In genomic region chr10:133442191-133442966, GRCh38 we compare ENCODE assay signal across 10 cellular contexts. TPM values are rescaled to one million over a fixed set of nuclear protein-coding genes. Genes with fewer than 3 reads are reported as not detected.
DNase-seq lines count a peak whose midpoint lies in the region; ATAC-seq lines count a peak whose summit lies in the region.
"Had no signal": no experiment of that assay in that cellular context is flagged by ENCODE, and none has a peak within 500 bp of the region (broad histone marks: within the 10 kb centered on the region; RNA-seq: fewer than 3 reads in every experiment).

No MANE protein-coding gene starts in this region.

- H3K36me3 Mint-ChIP-seq in activated naive CD4-positive, alpha-beta T cell treated with anti-CD3 and anti-CD28 coated beads, Interleukin-2, amount 50 U/mL, for 72 hours = peaks cover 16 to 19% of the 10 kb centered on the region in 2 donors
- peaks cover 10% of the 10 kb centered on the region for H3K36me3 Mint-ChIP-seq in activated naive CD4-positive, alpha-beta T cell treated with anti-CD3 and anti-CD28 coated beads for 36 hours (ENCODE audit: low read depth)
- peaks cover 7% of the 10 kb centered on the region for H3K36me3 Mint-ChIP-seq in activated naive CD8-positive, alpha-beta T cell treated with anti-CD3 and anti-CD28 coated beads, Interleukin-2, amount 50 U/mL, for 24 hours (ENCODE audit: low read depth)
- H3K36me3 Mint-ChIP-seq in stimulated activated naive B cell treated with anti-CD40 and anti-IgM and Interleukin-4, amounts not matched to agents 10 μg/mL and 1 μg/mL and 100 μg/mL, for 72 hours = peaks cover 17 to 29% of the 10 kb centered on the region in 2 donors

- peaks cover 11 to 16% of the 10 kb centered on the region in 2 donors for H3K9me3 Mint-ChIP-seq in activated naive CD4-positive, alpha-beta T cell treated with anti-CD3 and anti-CD28 coated beads, Interleukin-2, amount 50 U/mL, for 72 hours
- H3K9me3 Mint-ChIP-seq in activated naive CD4-positive, alpha-beta T cell treated with anti-CD3 and anti-CD28 coated beads for 36 hours = peaks cover 13% of the 10 kb centered on the region
- peaks cover 8% of the 10 kb centered on the region for H3K9me3 Mint-ChIP-seq in activated naive CD8-positive, alpha-beta T cell treated with anti-CD3 and anti-CD28 coated beads, Interleukin-2, amount 50 U/mL, for 24 hours
- H3K9me3 Mint-ChIP-seq in stimulated activated naive B cell treated with anti-CD40 and anti-IgM and Interleukin-4, amounts not matched to agents 10 μg/mL and 1 μg/mL and 100 μg/mL, for 72 hours = peaks cover 15% of the 10 kb centered on the region in 2 donors

- CTCF ChIA-PET in activated naive CD4-positive, alpha-beta T cell treated with anti-CD3 and anti-CD28 coated beads for 36 hours (lab: Charles Lee) = no interaction called here

- peak in 1 of 2 donors; percentile 25 for DNase-seq in activated naive CD4-positive, alpha-beta T cell treated with anti-CD3 and anti-CD28 coated beads, Interleukin-2, amount 50 U/mL, for 72 hours (ENCODE audit: low spot score in 2 of 2)
- DNase-seq in activated naive CD4-positive, alpha-beta T cell treated with anti-CD3 and anti-CD28 coated beads for 36 hours = no peak
- DNase-seq in NOMO-1 (lab: John Stamatoyannopoulos, UW; ENCODE audit: unreplicated experiment in 2 of 2) (peak; percentile 83 to 86), NCI-H526 treated with DMSO at 0.1 percent for 48 hours (lab: John Stamatoyannopoulos, UW) (no peak), NCI-H1092 (lab: John Stamatoyannopoulos, UW) (no peak)
- peak; percentile 30 for DNase-seq in activated naive CD8-positive, alpha-beta T cell treated with anti-CD3 and anti-CD28 coated beads, Interleukin-2, amount 50 U/mL, for 24 hours
- no peak for DNase-seq in stimulated activated naive B cell treated with anti-CD40 and anti-IgM and Interleukin-4, amounts not matched to agents 10 μg/mL and 1 μg/mL and 100 μg/mL, for 72 hours
- DNase-seq: NCI-H1048 had no signal

- peaks cover 2% of the 10 kb centered on the region for H3K27me3 Mint-ChIP-seq in activated naive CD4-positive, alpha-beta T cell treated with anti-CD3 and anti-CD28 coated beads for 36 hours (ENCODE audit: low read depth)
- H3K27me3 Mint-ChIP-seq in activated naive CD8-positive, alpha-beta T cell treated with anti-CD3 and anti-CD28 coated beads, Interleukin-2, amount 50 U/mL, for 24 hours = peaks cover 2% of the 10 kb centered on the region
- H3K27me3 Mint-ChIP-seq in stimulated activated naive B cell treated with anti-CD40 and anti-IgM and Interleukin-4, amounts not matched to agents 10 μg/mL and 1 μg/mL and 100 μg/mL, for 72 hours = peaks cover 20 to 23% of the 10 kb centered on the region in 2 donors

- ATAC-seq in activated naive CD4-positive, alpha-beta T cell treated with anti-CD3 and anti-CD28 coated beads, Interleukin-2, amount 50 U/mL, for 72 hours = peak; percentile 62 to 71
- ATAC-seq in activated naive CD8-positive, alpha-beta T cell treated with anti-CD3 and anti-CD28 coated beads, Interleukin-2, amount 50 U/mL, for 24 hours = peak; percentile 84
- ATAC-seq in stimulated activated naive B cell treated with anti-CD40 and anti-IgM and Interleukin-4, amounts not matched to agents 10 μg/mL and 1 μg/mL and 100 μg/mL, for 72 hours (replicated peaks) = peak; percentile 53 to 54
- no peak for ATAC-seq in GM19463 (IDR thresholded peaks at IDR 0.05; ENCODE audit: unreplicated experiment)

- peaks cover 7% of the 10 kb centered on the region for H3K4me1 Mint-ChIP-seq in activated naive CD4-positive, alpha-beta T cell treated with anti-CD3 and anti-CD28 coated beads for 36 hours (ENCODE audit: low read depth)
- peaks cover 25% of the 10 kb centered on the region for H3K4me1 Mint-ChIP-seq in activated naive CD8-positive, alpha-beta T cell treated with anti-CD3 and anti-CD28 coated beads, Interleukin-2, amount 50 U/mL, for 24 hours
- H3K4me1 Mint-ChIP-seq in stimulated activated naive B cell treated with anti-CD40 and anti-IgM and Interleukin-4, amounts not matched to agents 10 μg/mL and 1 μg/mL and 100 μg/mL, for 72 hours = peaks cover 11 to 14% of the 10 kb centered on the region in 2 donors

- H3K27ac Mint-ChIP-seq in activated naive CD4-positive, alpha-beta T cell treated with anti-CD3 and anti-CD28 coated beads, Interleukin-2, amount 50 U/mL, for 72 hours = peak overlapping the region in 1 of 2 donors; percentile 30
- H3K27ac Mint-ChIP-seq in activated naive CD4-positive, alpha-beta T cell treated with anti-CD3 and anti-CD28 coated beads for 36 hours = no peak overlapping the region
- H3K27ac Mint-ChIP-seq in activated naive CD8-positive, alpha-beta T cell treated with anti-CD3 and anti-CD28 coated beads, Interleukin-2, amount 50 U/mL, for 24 hours = no peak overlapping the region
- peak overlapping the region; percentile 51 for H3K27ac Mint-ChIP-seq in stimulated activated naive B cell treated with anti-CD40 and anti-IgM and Interleukin-4, amounts not matched to agents 10 μg/mL and 1 μg/mL and 100 μg/mL, for 72 hours

- H3K4me3 Mint-ChIP-seq in activated naive CD4-positive, alpha-beta T cell treated with anti-CD3 and anti-CD28 coated beads for 36 hours = no peak overlapping the region
- no peak overlapping the region for H3K4me3 Mint-ChIP-seq in activated naive CD8-positive, alpha-beta T cell treated with anti-CD3 and anti-CD28 coated beads, Interleukin-2, amount 50 U/mL, for 24 hours
- H3K4me3 Mint-ChIP-seq in stimulated activated naive B cell treated with anti-CD40 and anti-IgM and Interleukin-4, amounts not matched to agents 10 μg/mL and 1 μg/mL and 100 μg/mL, for 72 hours = no peak overlapping the region

- intact Hi-C loops in activated naive CD4-positive, alpha-beta T cell treated with anti-CD3 and anti-CD28 coated beads for 36 hours (cut with micrococcal nuclease) = no loop called here

RNA-seq across cellular contexts. Expression of gene SCART1, which starts 11.4 kb away (rescaled TPM):
- total RNA-seq in activated naive CD4-positive, alpha-beta T cell treated with anti-CD3 and anti-CD28 coated beads, Interleukin-2, amount 50 U/mL, for 72 hours = 1 to 10 TPM; 2.1 to 3.8 TPM
- total RNA-seq in activated naive CD4-positive, alpha-beta T cell treated with anti-CD3 and anti-CD28 coated beads for 36 hours = 1 to 10 TPM; 1.5 to 1.6 TPM

RNA-seq across cellular contexts. Expression of gene SPRN, which starts 18.0 kb away (rescaled TPM):
- total RNA-seq in activated naive CD4-positive, alpha-beta T cell treated with anti-CD3 and anti-CD28 coated beads, Interleukin-2, amount 50 U/mL, for 72 hours = not detected
- not detected for total RNA-seq in activated naive CD4-positive, alpha-beta T cell treated with anti-CD3 and anti-CD28 coated beads for 36 hours
- total RNA-seq: T-helper 1 cell treated with Interleukin-12 subunit alpha and Interleukin-12 subunit beta and Interleukin-4 antibody, amounts not matched to agents 30 ng/mL and 1 ng/mL, for 36 hours had no signal

RNA-seq across cellular contexts. Expression of gene MTG1, which starts 48.4 kb away (rescaled TPM):
- total RNA-seq in activated naive CD4-positive, alpha-beta T cell treated with anti-CD3 and anti-CD28 coated beads, Interleukin-2, amount 50 U/mL, for 72 hours = 10 to 100 TPM; 39.8 to 65.0 TPM
- 10 to 100 TPM; 31.6 to 32.9 TPM for total RNA-seq in activated naive CD4-positive, alpha-beta T cell treated with anti-CD3 and anti-CD28 coated beads for 36 hours

Comparison
In these comparisons a context has a peak if more than half of its experiments do, and no peak if none do; other contexts are left out.
1. DNase-seq: peak in NOMO-1 (2 of 2) and activated naive CD8-positive, alpha-beta T cell treated with anti-CD3 and anti-CD28 coated beads, Interleukin-2, amount 50 U/mL, for 24 hours (single experiment); none in activated naive CD4-positive, alpha-beta T cell treated with anti-CD3 and anti-CD28 coated beads for 36 hours (single experiment), stimulated activated naive B cell treated with anti-CD40 and anti-IgM and Interleukin-4, amounts not matched to agents 10 μg/mL and 1 μg/mL and 100 μg/mL, for 72 hours (single experiment), NCI-H526 treated with DMSO at 0.1 percent for 48 hours (single experiment) and NCI-H1092 (single experiment).